Comparison of ENCODE assay signal across 10 cellular contexts in genomic region chrX:25003066-25003849, GRCh38. TPM values are rescaled to one million over a fixed set of nuclear protein-coding genes. Genes with fewer than 3 reads are reported as not detected.
DNase-seq lines count a peak whose midpoint lies in the region; ATAC-seq, FAIRE-seq and TF ChIP-seq lines count a peak whose summit lies in the region.
"Had no signal": no experiment of that assay in that cellular context is flagged by ENCODE, and none has a peak within 500 bp of the region (broad histone marks: within the 10 kb centered on the region; RNA-seq: fewer than 3 reads in every experiment).

No MANE protein-coding gene starts in this region.

- H3K4me1 ChIP-seq in keratinocyte (ENCODE audit: control insufficient read depth, extremely low read depth, insufficient read depth, low read length) = no peaks in the 10 kb centered on the region

- H3K27ac Mint-ChIP-seq in activated naive CD8-positive, alpha-beta T cell treated with anti-CD3 and anti-CD28 coated beads, Interleukin-2, amount 50 U/mL, for 24 hours = no peak overlapping the region
- H3K27ac Mint-ChIP-seq in stimulated activated naive B cell treated with anti-CD40 and anti-IgM and Interleukin-4, amounts not matched to agents 10 μg/mL and 1 μg/mL and 100 μg/mL, for 72 hours = peak overlapping the region; percentile 63

- H3K36me3 Mint-ChIP-seq in activated T-cell treated with anti-CD3 and anti-CD28 coated beads, Interleukin-2, amount 50 U/mL, for 4 hours (ENCODE audit: insufficient read depth) = peaks cover 2% of the 10 kb centered on the region
- peaks cover under 1% of the 10 kb centered on the region for H3K36me3 Mint-ChIP-seq in activated naive CD8-positive, alpha-beta T cell treated with anti-CD3 and anti-CD28 coated beads, Interleukin-2, amount 50 U/mL, for 24 hours (ENCODE audit: low read depth)
- H3K36me3 Mint-ChIP-seq in stimulated activated naive B cell treated with anti-CD40 and anti-IgM and Interleukin-4, amounts not matched to agents 10 μg/mL and 1 μg/mL and 100 μg/mL, for 72 hours = peaks cover 9 to 26% of the 10 kb centered on the region in 2 donors

- dilution Hi-C loops in keratinocyte (cut with MboI; ENCODE audit: extremely low pct_ligation_motif_present, low sequenced_read_pairs) = no loop called here

- H3K27me3 ChIP-seq in keratinocyte (ENCODE audit: control insufficient read depth, extremely low read depth, insufficient read depth, low read length) = peaks cover 60% of the 10 kb centered on the region

- H3K27ac ChIP-seq in keratinocyte (ENCODE audit: control insufficient read depth, insufficient read depth, low read length) = no peak overlapping the region

- peaks cover 10% of the 10 kb centered on the region for H3K4me1 Mint-ChIP-seq in activated T-cell treated with anti-CD3 and anti-CD28 coated beads, Interleukin-2, amount 50 U/mL, for 4 hours (ENCODE audit: low read depth)
- H3K4me1 Mint-ChIP-seq in activated naive CD8-positive, alpha-beta T cell treated with anti-CD3 and anti-CD28 coated beads, Interleukin-2, amount 50 U/mL, for 24 hours = peaks cover 14% of the 10 kb centered on the region
- peaks cover 5 to 21% of the 10 kb centered on the region in 2 donors for H3K4me1 Mint-ChIP-seq in stimulated activated naive B cell treated with anti-CD40 and anti-IgM and Interleukin-4, amounts not matched to agents 10 μg/mL and 1 μg/mL and 100 μg/mL, for 72 hours

- H3K9me3 ChIP-seq in keratinocyte (ENCODE audit: control insufficient read depth, low read depth, low read length) = no peaks in the 10 kb centered on the region

- H3K9me1 ChIP-seq in keratinocyte (ENCODE audit: control insufficient read depth, extremely low read depth, insufficient read depth, low read length) = no peaks in the 10 kb centered on the region

- ATAC-seq in activated T-cell treated with anti-CD3 and anti-CD28 coated beads, Interleukin-2, amount 50 U/mL, for 4 hours = no peak
- no peak for ATAC-seq in activated naive CD8-positive, alpha-beta T cell treated with anti-CD3 and anti-CD28 coated beads, Interleukin-2, amount 50 U/mL, for 24 hours
- ATAC-seq in stimulated activated naive B cell treated with anti-CD40 and anti-IgM and Interleukin-4, amounts not matched to agents 10 μg/mL and 1 μg/mL and 100 μg/mL, for 72 hours (replicated peaks) = no peak
- no peak for ATAC-seq in HG02623 (IDR thresholded peaks at IDR 0.05; ENCODE audit: unreplicated experiment)
- ATAC-seq in GM21528 (IDR thresholded peaks at IDR 0.05; ENCODE audit: low FRiP score, unreplicated experiment) = no peak
- ATAC-seq: Right ventricle myocardium inferior had no signal

- peak overlapping the region; percentile 7 to 71 (median 18) for H3K4me3 ChIP-seq in keratinocyte (ENCODE audit: control insufficient read depth in 2 of 3, extremely low read depth in 1 of 3, insufficient read depth in 2 of 3, low read depth in 1 of 3, low read length in 3 of 3)

- no peaks in the 10 kb centered on the region for H3K79me2 ChIP-seq in keratinocyte (ENCODE audit: control insufficient read depth, insufficient read depth, low read length)

- FAIRE-seq in keratinocyte (lab: Jason Lieb, UNC) = no peak
- FAIRE-seq: urothelium cell line had no signal

- H3K4me2 ChIP-seq in keratinocyte (ENCODE audit: control insufficient read depth, extremely low read depth, insufficient read depth, low read depth, low read length) = peak overlapping the region; percentile 60

- H3K9me3 Mint-ChIP-seq in activated T-cell treated with anti-CD3 and anti-CD28 coated beads, Interleukin-2, amount 50 U/mL, for 4 hours = no peaks in the 10 kb centered on the region
- H3K9me3 Mint-ChIP-seq in activated naive CD8-positive, alpha-beta T cell treated with anti-CD3 and anti-CD28 coated beads, Interleukin-2, amount 50 U/mL, for 24 hours = no peaks in the 10 kb centered on the region
- no peaks in the 10 kb centered on the region for H3K9me3 Mint-ChIP-seq in stimulated activated naive B cell treated with anti-CD40 and anti-IgM and Interleukin-4, amounts not matched to agents 10 μg/mL and 1 μg/mL and 100 μg/mL, for 72 hours

- peak overlapping the region; percentile 9 for H3K9ac ChIP-seq in keratinocyte (ENCODE audit: control insufficient read depth, extremely low read depth, insufficient read depth, low read length)

- peaks cover 40% of the 10 kb centered on the region for H3K27me3 Mint-ChIP-seq in activated T-cell treated with anti-CD3 and anti-CD28 coated beads, Interleukin-2, amount 50 U/mL, for 4 hours (ENCODE audit: low read depth)
- peaks cover 39% of the 10 kb centered on the region for H3K27me3 Mint-ChIP-seq in activated naive CD8-positive, alpha-beta T cell treated with anti-CD3 and anti-CD28 coated beads, Interleukin-2, amount 50 U/mL, for 24 hours
- peaks cover 51 to 58% of the 10 kb centered on the region in 2 donors for H3K27me3 Mint-ChIP-seq in stimulated activated naive B cell treated with anti-CD40 and anti-IgM and Interleukin-4, amounts not matched to agents 10 μg/mL and 1 μg/mL and 100 μg/mL, for 72 hours

- H3K4me3 Mint-ChIP-seq in activated T-cell treated with anti-CD3 and anti-CD28 coated beads, Interleukin-2, amount 50 U/mL, for 4 hours = peak overlapping the region; percentile 54
- H3K4me3 Mint-ChIP-seq in activated naive CD8-positive, alpha-beta T cell treated with anti-CD3 and anti-CD28 coated beads, Interleukin-2, amount 50 U/mL, for 24 hours = peak overlapping the region; percentile 48
- peak overlapping the region; percentile 72 to 75 for H3K4me3 Mint-ChIP-seq in stimulated activated naive B cell treated with anti-CD40 and anti-IgM and Interleukin-4, amounts not matched to agents 10 μg/mL and 1 μg/mL and 100 μg/mL, for 72 hours

- H2AFZ ChIP-seq in keratinocyte (ENCODE audit: control insufficient read depth, low read length) = peak overlapping the region; percentile 37

- DNase-seq in activated T-cell treated with anti-CD3 and anti-CD28 coated beads, Interleukin-2, amount 50 U/mL, for 4 hours = no peak
- DNase-seq in activated T-cell treated with anti-CD3 and anti-CD28 coated beads, Interleukin-2, amount 50 U/mL, for 1 hour = no peak
- DNase-seq in activated naive CD8-positive, alpha-beta T cell treated with anti-CD3 and anti-CD28 coated beads, Interleukin-2, amount 50 U/mL, for 24 hours = no peak
- DNase-seq in keratinocyte (ENCODE audit: low read depth, low spot score) (no peak), OCI-M1 (lab: John Stamatoyannopoulos, UW) (no peak)
- DNase-seq in stimulated activated naive B cell treated with anti-CD40 and anti-IgM and Interleukin-4, amounts not matched to agents 10 μg/mL and 1 μg/mL and 100 μg/mL, for 72 hours = no peak

- TF ChIP-seq CTCF in keratinocyte (optimal IDR thresholded peaks at IDR 0.05 in 1 of 3, IDR thresholded peaks at IDR 0.05 in 1 of 3, conservative IDR thresholded peaks at IDR 0.05 in 1 of 3; ENCODE audit: extremely low read depth in 1 of 3, insufficient read depth in 2 of 3, low read length in 3 of 3) = no peak

- no peaks in the 10 kb centered on the region for H4K20me1 ChIP-seq in keratinocyte (ENCODE audit: control insufficient read depth, extremely low read depth, insufficient read depth, low read length)

- no peaks in the 10 kb centered on the region for H3K36me3 ChIP-seq in keratinocyte (ENCODE audit: control insufficient read depth in 2 of 2, extremely low read depth in 1 of 2, insufficient read depth in 2 of 2, low read length in 2 of 2)

RNA-seq across cellular contexts. Expression of gene ARX, which starts 12.5 kb away (rescaled TPM):
- not detected for total RNA-seq in activated T-cell treated with anti-CD3 and anti-CD28 coated beads, Interleukin-2, amount 50 U/mL, for 4 hours
- polyA plus RNA-seq in keratinocyte = not detected in 3 replicates
- not detected for polyA plus RNA-seq in keratinocyte (2011; ENCODE audit: low read depth)
- polyA plus RNA-seq in keratinocyte (2011; cell fraction: cytosol; rRNA removed) = not detected in 2 replicates
- not detected in 2 replicates for polyA plus RNA-seq in keratinocyte (2011; cell fraction: nucleus; rRNA removed)
- not detected in 2 replicates for polyA plus RNA-seq in keratinocyte (2012; ENCODE audit: low replicate concordance)
- polyA minus RNA-seq in keratinocyte = not detected in 3 replicates
- not detected for polyA minus RNA-seq in keratinocyte (2011; cell fraction: cytosol; rRNA and poly(A)+ RNA removed)
- polyA minus RNA-seq in keratinocyte (2011; cell fraction: nucleus; rRNA and poly(A)+ RNA removed) = not detected in 2 replicates
- total RNA-seq: Right ventricle myocardium inferior had no signal
